8 cellular contexts compared by ENCODE assay signal in genomic region chr7:105876964-105877601, GRCh38. TPM values are rescaled to one million over a fixed set of nuclear protein-coding genes. Genes with fewer than 3 reads are reported as not detected.
DNase-seq lines count a peak whose midpoint lies in the region; ATAC-seq and TF ChIP-seq lines count a peak whose summit lies in the region.

No MANE protein-coding gene starts in this region.

- H3K27ac Mint-ChIP-seq in activated CD8-positive, alpha-beta T cell treated with anti-CD3 and anti-CD28 coated beads for 36 hours: peak overlapping the region; percentile 47
- peak overlapping the region; percentile 8 to 67 (median 41) for H3K27ac Mint-ChIP-seq in nephron

- POLR2A ChIA-PET in activated CD8-positive, alpha-beta T cell treated with anti-CD3 and anti-CD28 coated beads for 36 hours (lab: Charles Lee): interaction anchor here (0.7 to 1.4 kb wide), 3 partner anchors 10 to 14 kb away, joined by 3 to 5 read pairs (median 4); no protein-coding TSS in a partner anchor

- H3K4me3 Mint-ChIP-seq in activated CD8-positive, alpha-beta T cell treated with anti-CD3 and anti-CD28 coated beads for 36 hours: peak overlapping the region; percentile 73
- H3K4me3 Mint-ChIP-seq in nephron: peak overlapping the region; percentile 87 to 91 (median 90)

- H3K27me3 Mint-ChIP-seq in activated CD8-positive, alpha-beta T cell treated with anti-CD3 and anti-CD28 coated beads for 36 hours: peaks cover 1% of the 10 kb centered on the region
- peaks cover 33% of the 10 kb centered on the region for H3K27me3 Mint-ChIP-seq in nephron (ENCODE audit: low read depth)

- intact Hi-C loops in activated CD8-positive, alpha-beta T cell treated with anti-CD3 and anti-CD28 coated beads for 36 hours (cut with micrococcal nuclease): loop anchor here (5.0 kb wide), 2 partner anchors 115 to 135 kb away; no protein-coding TSS in a partner anchor

- H3K36me3 Mint-ChIP-seq in activated CD8-positive, alpha-beta T cell treated with anti-CD3 and anti-CD28 coated beads for 36 hours (ENCODE audit: low read depth): peaks cover 5% of the 10 kb centered on the region
- H3K36me3 Mint-ChIP-seq in nephron (ENCODE audit: low read depth): peaks cover 21% of the 10 kb centered on the region

- CTCF ChIA-PET in activated CD8-positive, alpha-beta T cell treated with anti-CD3 and anti-CD28 coated beads for 36 hours (lab: Charles Lee): interaction anchor here (0.7 to 3.4 kb wide), 28 partner anchors 8 to 220 kb away, joined by 3 to 27 read pairs (median 3); no protein-coding TSS in a partner anchor

- no peak for ATAC-seq in activated CD8-positive, alpha-beta T cell treated with anti-CD3 and anti-CD28 coated beads for 36 hours
- ATAC-seq in GM19351 (IDR thresholded peaks at IDR 0.05; ENCODE audit: unreplicated experiment) (no peak), GM18870 (IDR thresholded peaks at IDR 0.05; ENCODE audit: unreplicated experiment) (no peak)

- no peaks in the 10 kb centered on the region for H3K9me3 Mint-ChIP-seq in activated CD8-positive, alpha-beta T cell treated with anti-CD3 and anti-CD28 coated beads for 36 hours
- no peaks in the 10 kb centered on the region for H3K9me3 Mint-ChIP-seq in nephron

- no peak for TF ChIP-seq CTCF in LNCaP clone FGC (IDR thresholded peaks at IDR 0.05; ENCODE audit: control insufficient read depth, extremely low read depth, insufficient read depth)
- peak; percentile 39 for TF ChIP-seq CTCF in activated CD8-positive, alpha-beta T cell treated with anti-CD3 and anti-CD28 coated beads for 36 hours (IDR thresholded peaks at IDR 0.05)
- peak in 1 of 3 experiments; percentile 6 for TF ChIP-seq CTCF in nephron (IDR thresholded peaks at IDR 0.05; ENCODE audit: unreplicated experiment in 3 of 3)

- peak; percentile 52 for DNase-seq in GM03348 (ENCODE audit: low spot score)
- no peak for DNase-seq in LNCaP clone FGC (ENCODE audit: low read depth)
- peak; percentile 16 for DNase-seq in activated CD8-positive, alpha-beta T cell treated with anti-CD3 and anti-CD28 coated beads for 36 hours
- peak; percentile 12 for DNase-seq in fibroblast of the conjunctiva (ENCODE audit: low read depth)
- no peak for DNase-seq in GM19238 (ENCODE audit: insufficient read length, low spot score)

- H3K4me1 Mint-ChIP-seq in activated CD8-positive, alpha-beta T cell treated with anti-CD3 and anti-CD28 coated beads for 36 hours (ENCODE audit: low read depth): peaks cover 56% of the 10 kb centered on the region
- H3K4me1 Mint-ChIP-seq in nephron: peaks cover 26% of the 10 kb centered on the region

- H3K4me3 ChIP-seq in LNCaP clone FGC (ENCODE audit: low read depth, low read length): peak overlapping the region; percentile 53

RNA-seq across cellular contexts. Expression of gene ATXN7L1, which starts 0.7 kb away (rescaled TPM):
- total RNA-seq in activated CD8-positive, alpha-beta T cell treated with anti-CD3 and anti-CD28 coated beads for 36 hours: 1 to 10 TPM; 4.8 to 5.3 TPM

Comparison
In these comparisons a context has a peak if more than half of its experiments do, and no peak if none do; other contexts are left out.
1. DNase-seq: peak in GM03348 (single experiment), activated CD8-positive, alpha-beta T cell treated with anti-CD3 and anti-CD28 coated beads for 36 hours (single experiment) and fibroblast of the conjunctiva (single experiment); none in LNCaP clone FGC (single experiment) and GM19238 (single experiment).